12 cellular contexts compared by ENCODE assay signal in the genomic region with DNA sequence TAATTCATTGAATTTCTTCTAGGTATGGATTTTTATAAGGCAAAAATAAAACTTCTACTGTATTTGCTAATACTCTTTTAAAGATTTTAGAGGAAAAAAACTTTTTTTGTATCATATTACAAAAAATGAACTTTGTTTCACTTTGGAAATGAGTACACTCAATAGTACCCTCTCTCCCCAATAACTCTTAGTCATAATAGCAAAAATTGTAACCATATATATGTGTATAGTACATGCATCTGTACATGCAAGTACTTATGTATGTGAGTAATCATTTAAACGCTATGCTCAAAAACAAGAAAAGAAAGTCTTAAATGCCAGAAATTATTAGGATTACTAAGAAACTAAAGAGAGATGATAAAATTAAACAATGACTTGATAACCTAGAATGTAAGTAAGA.
"Had no signal": no experiment of that assay in that cellular context is flagged by ENCODE, and none has a peak within 500 bp of the region (broad histone marks: within the 10 kb centered on the region; RNA-seq: fewer than 3 reads in every experiment).

No MANE protein-coding gene starts in this region.

- H3K27ac ChIP-seq: HL-60, KMS-11 had no signal

- H3K4me1 Mint-ChIP-seq: GM23338, H9, IgD-negative memory B cell had no signal

- ATAC-seq: GM23338, HCT116, HepG2 had no signal

- H3K27me3 Mint-ChIP-seq: IgD-negative memory B cell had no signal

- DNase-seq: H9, HFFc6, Karpas-422, KBM-7 had no signal

- H3K27ac Mint-ChIP-seq: GM23338, H9, HFFc6, IgD-negative memory B cell had no signal

- H3K9me3 Mint-ChIP-seq: GM23338, H9, HFFc6 had no signal

- FAIRE-seq: H1, H54, HepG2 had no signal

- H3K4me3 ChIP-seq: GM23338 had no signal

- H3K36me3 Mint-ChIP-seq: IgD-negative memory B cell had no signal

- H3K4me3 Mint-ChIP-seq: GM23338, H9, HFFc6, IgD-negative memory B cell had no signal
